In genomic region chr6:36851149-36851614, GRCh38 we compare ENCODE assay signal across 8 cellular contexts. TPM values are rescaled to one million over a fixed set of nuclear protein-coding genes. Genes with fewer than 3 reads are reported as not detected.
A peak's percentile ranks its signal among the peaks of the same experiment; 100 is the strongest.
DNase-seq lines count a peak whose midpoint lies in the region; ATAC-seq, FAIRE-seq and TF ChIP-seq lines count a peak whose summit lies in the region.

No MANE protein-coding gene starts in this region.

- no peak for ATAC-seq in thoracic aorta (ENCODE audit: insufficient number of reproducible peaks, low FRiP score, low read depth)
- ATAC-seq in HG02678 (IDR thresholded peaks at IDR 0.05; ENCODE audit: unreplicated experiment), result no peak

- no peaks in the 10 kb centered on the region for H3K4me1 ChIP-seq in Karpas-422 (ENCODE audit: low read length)
- H3K4me1 ChIP-seq in thoracic aorta (ENCODE audit: control insufficient read depth in 1 of 2, low read depth in 2 of 2), result peaks cover 6 to 28% of the 10 kb centered on the region in 2 donors

- H3K4me3 ChIP-seq in Karpas-422 (ENCODE audit: low read length) (no peak overlapping the region), thoracic aorta (no peak overlapping the region)

- H3K4me2 ChIP-seq in Karpas-422 (ENCODE audit: low read depth, low read length, poor library complexity, severe bottlenecking), result no peak overlapping the region

- peak; percentile 40 to 63 for DNase-seq in NOMO-1 (lab: John Stamatoyannopoulos, UW; ENCODE audit: unreplicated experiment in 2 of 2)
- DNase-seq in NOMO-1 treated with dmso at 0.1 percent for 144 hours (lab: John Stamatoyannopoulos, UW; ENCODE audit: unreplicated experiment), result no peak
- DNase-seq in Karpas-422, result peak; percentile 84
- DNase-seq in RCC 7860 (ENCODE audit: low spot score), result peak; percentile 31
- DNase-seq in central memory CD4-positive, alpha-beta T cell, result peak; percentile 26
- peak; percentile 78 for DNase-seq in kidney tubule cell (ENCODE audit: low spot score)
- DNase-seq in thoracic aorta (ENCODE audit: low spot score), result no peak

- H4K20me1 ChIP-seq in Karpas-422 (ENCODE audit: insufficient read depth, low read depth, low read length), result 0 out of 2 replicates have a peak, but pooled peaks cover 4% of the 10 kb centered on the region

- H3K9me3 ChIP-seq in Karpas-422 (ENCODE audit: low read length) (no peaks in the 10 kb centered on the region), thoracic aorta (no peaks in the 10 kb centered on the region)

- H3K9ac ChIP-seq in Karpas-422 (ENCODE audit: low read length), result no peak overlapping the region

- H3K27me3 ChIP-seq in Karpas-422 (ENCODE audit: low read length) (no peaks in the 10 kb centered on the region), thoracic aorta (replicated peaks; ENCODE audit: insufficient read depth) (no peaks in the 10 kb centered on the region)

- peaks cover 18% of the 10 kb centered on the region for H3K36me3 ChIP-seq in Karpas-422 (ENCODE audit: insufficient read depth, low read length)
- H3K36me3 ChIP-seq in thoracic aorta, result peaks cover 2% of the 10 kb centered on the region

- TF ChIP-seq CTCF in thoracic aorta (IDR thresholded peaks at IDR 0.05), result peak; percentile 76

- H3K79me2 ChIP-seq in Karpas-422 (ENCODE audit: low read length), result no peaks in the 10 kb centered on the region

- no peak overlapping the region for H2AFZ ChIP-seq in Karpas-422 (ENCODE audit: low read length)

- no peak overlapping the region for H3K27ac ChIP-seq in Karpas-422 (ENCODE audit: low read length)
- peak overlapping the region; percentile 26 to 64 for H3K27ac ChIP-seq in thoracic aorta

- H3K9me2 ChIP-seq in Karpas-422 (replicated peaks; ENCODE audit: insufficient read depth, low read length), result no peaks in the 10 kb centered on the region

- no peak for FAIRE-seq in RCC 7860 (lab: Jason Lieb, UNC)

RNA-seq across cellular contexts. Expression of gene CPNE5, which starts 11.9 kb away (rescaled TPM):
- total RNA-seq in Karpas-422 (2014; rRNA removed; shearing (Covaris generic); ENCODE audit: low replicate concordance), result 0.63 and 2.4 TPM in 2 replicates
- 1 to 10 TPM in 1 of 2 donors, under 1 TPM in 1; 0.85 to 1.6 TPM for total RNA-seq in thoracic aorta

RNA-seq across cellular contexts. Expression of gene PPIL1, which starts 23.4 kb away (rescaled TPM):
- total RNA-seq in Karpas-422 (2014; rRNA removed; shearing (Covaris generic); ENCODE audit: low replicate concordance), result 17.2 and 37.3 TPM in 2 replicates
- 10 to 100 TPM; 12.0 to 12.9 TPM for total RNA-seq in thoracic aorta

RNA-seq across cellular contexts. Expression of gene C6orf89, which starts 34.6 kb away (rescaled TPM):
- total RNA-seq in Karpas-422 (2014; rRNA removed; shearing (Covaris generic); ENCODE audit: low replicate concordance), result 42.9 and 53.1 TPM in 2 replicates
- 10 to 100 TPM; 53.6 to 60.9 TPM for total RNA-seq in thoracic aorta

Comparison
In these comparisons a context has a peak if more than half of its experiments do, and no peak if none do; other contexts are left out.
1. DNase-seq: peak in NOMO-1 (2 of 2), Karpas-422 (single experiment), RCC 7860 (single experiment), central memory CD4-positive, alpha-beta T cell (single experiment) and kidney tubule cell (single experiment); none in NOMO-1 treated with dmso at 0.1 percent for 144 hours (single experiment) and thoracic aorta (single experiment).